1 cellular context compared by ENCODE assay signal in genomic region chr17:42246515-42246914, GRCh38.
TF ChIP-seq lines count a peak whose summit lies in the region.

No MANE protein-coding gene starts in this region.

TF ChIP-seq in HepG2, 621 proteins besides CTCF, POLR2A, EP300 and RAD21 (continued from another document and continues in another):
- peak; percentile 43; the same call in 1 of the 2 replicates for TF ChIP-seq ZBTB7B (CRISPR knock-in tag; IDR thresholded peaks at IDR 0.05)
- peak; percentile 62; the same call in 1 of the 2 replicates for TF ChIP-seq KDM2A (CRISPR knock-in tag; IDR thresholded peaks at IDR 0.05; ENCODE audit: borderline replicate concordance, low read depth)
- no peak for TF ChIP-seq U2AF1 (optimal IDR thresholded peaks at IDR 0.05; ENCODE audit: low read depth, low read length)
- TF ChIP-seq ZNF17 (CRISPR knock-in tag; IDR thresholded peaks at IDR 0.05): no peak
- TF ChIP-seq GZF1 (CRISPR knock-in tag; IDR thresholded peaks at IDR 0.05): no peak
- TF ChIP-seq ZNF501 (CRISPR knock-in tag; IDR thresholded peaks at IDR 0.05): 0 out of 2 replicates have a peak, but pooled peaks have one; percentile 50
- peak; percentile 33; the same call in 1 of the 2 replicates for TF ChIP-seq ZGPAT (CRISPR knock-in tag; IDR thresholded peaks at IDR 0.05)
- TF ChIP-seq ZBTB14 (CRISPR knock-in tag; IDR thresholded peaks at IDR 0.05): no peak
- no peak for TF ChIP-seq ZNF549 (CRISPR knock-in tag; IDR thresholded peaks at IDR 0.05)
- TF ChIP-seq ZBTB49 (CRISPR knock-in tag; IDR thresholded peaks at IDR 0.05; ENCODE audit: borderline replicate concordance): no peak
- TF ChIP-seq SAP130 (CRISPR knock-in tag; IDR thresholded peaks at IDR 0.05; ENCODE audit: low read depth): peak; percentile 58
- no peak for TF ChIP-seq TOE1 (CRISPR knock-in tag; IDR thresholded peaks at IDR 0.05)
- TF ChIP-seq SP4 (CRISPR knock-in tag; IDR thresholded peaks at IDR 0.05): no peak
- TF ChIP-seq RBM22 (optimal IDR thresholded peaks at IDR 0.05; ENCODE audit: low read length): no peak
- TF ChIP-seq TFDP1 (CRISPR knock-in tag; IDR thresholded peaks at IDR 0.05; ENCODE audit: borderline replicate concordance): no peak
- TF ChIP-seq UBTF (CRISPR knock-in tag; IDR thresholded peaks at IDR 0.05): no peak
- no peak for TF ChIP-seq PHB2 (IDR thresholded peaks at IDR 0.05; ENCODE audit: partially characterized antibody)
- TF ChIP-seq ASH2L (IDR thresholded peaks at IDR 0.05; ENCODE audit: insufficient read length, low read depth, low read length): peak; percentile 31
- no peak for TF ChIP-seq PLSCR1 (CRISPR knock-in tag; IDR thresholded peaks at IDR 0.05; ENCODE audit: borderline replicate concordance)
- TF ChIP-seq SMAD1 (CRISPR knock-in tag; IDR thresholded peaks at IDR 0.05; ENCODE audit: borderline replicate concordance, low read depth): no peak
- peak; percentile 57; the same call in 1 of the 2 replicates for TF ChIP-seq NR2F2 (IDR thresholded peaks at IDR 0.05; ENCODE audit: borderline replicate concordance, low read depth)
- TF ChIP-seq ARHGAP35 (CRISPR knock-in tag; IDR thresholded peaks at IDR 0.05; ENCODE audit: borderline replicate concordance): no peak
- TF ChIP-seq ZNF496 (CRISPR knock-in tag; IDR thresholded peaks at IDR 0.05; ENCODE audit: insufficient replicate concordance): no peak
- no peak for TF ChIP-seq ZNF335 (CRISPR knock-in tag; IDR thresholded peaks at IDR 0.05)
- TF ChIP-seq ZNF776 (CRISPR knock-in tag; IDR thresholded peaks at IDR 0.05): no peak
- TF ChIP-seq ZNF292 (CRISPR knock-in tag; IDR thresholded peaks at IDR 0.05; ENCODE audit: borderline replicate concordance, low read depth): 0 out of 2 replicates have a peak, but pooled peaks have one; percentile 51
- no peak for TF ChIP-seq ZNF12 (CRISPR knock-in tag; IDR thresholded peaks at IDR 0.05)
- no peak for TF ChIP-seq BRF2 (CRISPR knock-in tag; IDR thresholded peaks at IDR 0.05)
- no peak for TF ChIP-seq ZNF580 (CRISPR knock-in tag; IDR thresholded peaks at IDR 0.05; ENCODE audit: borderline replicate concordance, low read depth)
- no peak for TF ChIP-seq ZZZ3 (CRISPR knock-in tag; IDR thresholded peaks at IDR 0.05; ENCODE audit: borderline replicate concordance)
- TF ChIP-seq MAFG (CRISPR knock-in tag; IDR thresholded peaks at IDR 0.05): no peak
- TF ChIP-seq NCOR1 (IDR thresholded peaks at IDR 0.05; ENCODE audit: borderline replicate concordance, low read length): no peak
- peak; percentile 70; the same call in 1 of the 2 replicates for TF ChIP-seq RXRA (CRISPR knock-in tag; IDR thresholded peaks at IDR 0.05)
- TF ChIP-seq NFIC (IDR thresholded peaks at IDR 0.05; ENCODE audit: low read length): no peak
- TF ChIP-seq NFKBIZ (CRISPR knock-in tag; IDR thresholded peaks at IDR 0.05): no peak
- no peak for TF ChIP-seq FUBP1 (CRISPR knock-in tag; IDR thresholded peaks at IDR 0.05; ENCODE audit: borderline replicate concordance)
- no peak for TF ChIP-seq KLF11 (CRISPR knock-in tag; IDR thresholded peaks at IDR 0.05)
- no peak for TF ChIP-seq ATF1 (CRISPR knock-in tag; IDR thresholded peaks at IDR 0.05)
- TF ChIP-seq AHDC1 (CRISPR knock-in tag; IDR thresholded peaks at IDR 0.05; ENCODE audit: borderline replicate concordance): peak; percentile 71
- TF ChIP-seq NFYC (CRISPR knock-in tag; IDR thresholded peaks at IDR 0.05): no peak
- no peak for TF ChIP-seq ZNF337 (CRISPR knock-in tag; IDR thresholded peaks at IDR 0.05; ENCODE audit: borderline replicate concordance, low read depth)
- no peak for TF ChIP-seq THAP7 (CRISPR knock-in tag; IDR thresholded peaks at IDR 0.05)
- 0 out of 2 replicates have a peak, but pooled peaks have one; percentile 11 for TF ChIP-seq BHLHE40 (IDR thresholded peaks at IDR 0.05; ENCODE audit: low read length)
- TF ChIP-seq ZNF792 (CRISPR knock-in tag; IDR thresholded peaks at IDR 0.05): peak; percentile 14; the same call in 1 of the 2 replicates
- no peak for TF ChIP-seq MEIS1 (CRISPR knock-in tag; IDR thresholded peaks at IDR 0.05; ENCODE audit: borderline replicate concordance)
